8 cellular contexts compared by ENCODE assay signal in genomic region chr5:158435161-158435616, GRCh38.
DNase-seq lines count a peak whose midpoint lies in the region; ATAC-seq, FAIRE-seq and TF ChIP-seq lines count a peak whose summit lies in the region.

No MANE protein-coding gene starts in this region.

- H3K9me3 Mint-ChIP-seq in HFFc6: no peaks in the 10 kb centered on the region

- ATAC-seq in GM21447 (IDR thresholded peaks at IDR 0.05; ENCODE audit: unreplicated experiment): peak; percentile 72

- peak; percentile 10 for DNase-seq in DMS 273 treated with DMSO at 0.1 percent for 48 hours (lab: John Stamatoyannopoulos, UW)
- DNase-seq in Jurkat, Clone E6-1 (ENCODE audit: low read depth, low spot score): peak; percentile 91
- peak; percentile 59 for DNase-seq in bronchial epithelial cell (ENCODE audit: low read depth)
- DNase-seq in NCI-H524 (lab: John Stamatoyannopoulos, UW): no peak
- no peak for DNase-seq in activated gamma-delta T cell treated with Interleukin-2 at 50 U/mL for 16 hours
- DNase-seq in ascending aorta (ENCODE audit: low spot score in 2 of 2): no peak
- no peak for DNase-seq in HFFc6

- H3K9me3 ChIP-seq in ascending aorta: no peaks in the 10 kb centered on the region

- no peak for TF ChIP-seq CTCF in bronchial epithelial cell (IDR thresholded peaks at IDR 0.05; ENCODE audit: insufficient read depth, low read length, severe bottlenecking)
- no peak for TF ChIP-seq CTCF in ascending aorta (IDR thresholded peaks at IDR 0.05)
- no peak for TF ChIP-seq CTCF in HFFc6 (IDR thresholded peaks at IDR 0.05)

- no peaks in the 10 kb centered on the region for H3K4me1 Mint-ChIP-seq in HFFc6 (ENCODE audit: low read depth)

- no peak overlapping the region for H3K27ac Mint-ChIP-seq in HFFc6

- H3K27me3 Mint-ChIP-seq in HFFc6 (ENCODE audit: insufficient read depth): peaks cover 9% of the 10 kb centered on the region

- H3K4me3 ChIP-seq in Jurkat, Clone E6-1 (ENCODE audit: low read length): peak overlapping the region; percentile 9
- H3K4me3 ChIP-seq in bronchial epithelial cell (ENCODE audit: low read depth, low read length) (no peak overlapping the region), ascending aorta (no peak overlapping the region)

- H3K36me3 Mint-ChIP-seq in HFFc6 (ENCODE audit: low read depth): no peaks in the 10 kb centered on the region

- H3K27me3 ChIP-seq in bronchial epithelial cell (ENCODE audit: control insufficient read depth, insufficient read depth, low read length) (no peaks in the 10 kb centered on the region), ascending aorta (no peaks in the 10 kb centered on the region)

- H3K4me1 ChIP-seq in ascending aorta: no peaks in the 10 kb centered on the region

- no peak overlapping the region for H3K4me3 Mint-ChIP-seq in HFFc6

- intact Hi-C loops in ascending aorta (cut with DNase I): no loop called here

- FAIRE-seq in bronchial epithelial cell (lab: Jason Lieb, UNC): no peak

- H3K27ac ChIP-seq in ascending aorta: no peak overlapping the region

- no peaks in the 10 kb centered on the region for H3K36me3 ChIP-seq in bronchial epithelial cell (ENCODE audit: control insufficient read depth, insufficient read depth, low read length)
- no peaks in the 10 kb centered on the region for H3K36me3 ChIP-seq in ascending aorta

Comparison
In these comparisons a context has a peak if more than half of its experiments do, and no peak if none do; other contexts are left out.
1. DNase-seq: peak in DMS 273 treated with DMSO at 0.1 percent for 48 hours (single experiment), Jurkat, Clone E6-1 (single experiment) and bronchial epithelial cell (single experiment); none in NCI-H524 (0 of 2), activated gamma-delta T cell treated with Interleukin-2 at 50 U/mL for 16 hours (single experiment), ascending aorta (0 of 2) and HFFc6 (single experiment).